ENCODE assay signal across 33 cellular contexts in the genomic region with DNA sequence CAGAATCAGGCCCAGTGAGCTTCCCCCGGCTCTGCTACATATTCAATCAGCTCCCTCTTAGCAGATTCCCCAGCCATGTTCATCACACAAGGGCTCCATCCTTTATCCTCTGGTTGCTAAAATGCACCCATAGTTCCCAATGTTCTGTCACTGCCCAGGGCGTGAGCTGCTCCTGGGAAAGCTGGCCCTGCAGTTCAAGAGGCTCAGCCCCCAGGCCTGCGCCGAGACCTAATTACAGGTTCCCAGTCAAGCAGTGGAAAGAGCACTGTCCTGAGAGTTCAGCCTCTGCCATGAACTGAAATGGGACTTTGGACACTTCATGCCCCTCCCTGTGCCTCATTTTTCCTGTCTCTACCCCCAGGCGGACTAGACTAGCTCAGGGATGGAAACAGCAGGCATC.
"Had no signal": no experiment of that assay in that cellular context is flagged by ENCODE, and none has a peak within 500 bp of the region (broad histone marks: within the 10 kb centered on the region; RNA-seq: fewer than 3 reads in every experiment).

No MANE protein-coding gene starts in this region.

- H3K36me3 ChIP-seq: MG63 had no signal

- DNase-seq: Karpas-422, Kasumi-1, KG1, MG63, MM.1S, MV-4-11, NCI-H1048, NCI-H1092, NCI-H1092 treated with DMSO at 0.1 percent for 48 hours, NCI-H1105, NCI-H1105 treated with DMSO at 0.1 percent for 48 hours, NCI-H1417 treated with DMSO at 0.1 percent for 48 hours, NCI-H1436, NCI-H1436 treated with DMSO at 0.1 percent for 48 hours, NCI-H146, NCI-H1694, NCI-H1694 treated with DMSO at 0.1 percent for 48 hours, NCI-H187, NCI-H187 treated with DMSO at 0.1 percent for 48 hours, NCI-H1930, NCI-H2029, NCI-H2029 treated with DMSO at 0.1 percent for 48 hours, NCI-H2081, NCI-H2081 treated with DMSO at 0.1 percent for 48 hours, NCI-H2107, NCI-H2171, NCI-H2171 treated with DMSO at 0.1 percent for 48 hours, NCI-H2227 treated with DMSO at 0.1 percent for 48 hours, NCI-H226, NCI-H345, NCI-H446, NCI-H446 treated with DMSO at 0.1 percent for 48 hours had no signal

- H3K27ac ChIP-seq: KMS-11 had no signal

- H3K9ac ChIP-seq: KMS-11 had no signal

- H3K9me3 ChIP-seq: MG63 had no signal

- H3K4me2 ChIP-seq: KMS-11 had no signal

- H3K27me3 ChIP-seq: MG63 had no signal

- H3K4me3 ChIP-seq: MG63 had no signal
